In the genomic region with DNA sequence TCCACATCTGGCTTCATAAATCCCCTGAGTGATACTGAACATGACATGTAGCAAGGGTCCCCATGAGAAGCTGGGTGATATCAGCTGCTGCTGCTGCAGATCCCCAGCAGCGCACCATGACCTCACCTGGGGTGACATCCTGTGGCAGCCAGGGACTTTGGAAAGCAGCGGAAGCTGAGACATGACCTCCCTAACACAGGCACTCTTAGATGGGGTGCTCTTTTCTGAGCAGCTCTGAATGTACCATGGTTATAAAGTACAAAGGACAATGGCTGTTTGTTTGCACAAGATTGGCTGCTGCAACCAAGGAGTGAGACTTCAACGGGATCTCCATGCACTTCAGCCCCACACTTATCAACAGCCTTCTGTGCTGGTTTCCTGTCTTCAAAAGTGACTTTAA, we compare ENCODE assay signal across 1 cellular context.
TF ChIP-seq lines count a peak whose summit lies in the region.

No MANE protein-coding gene starts in this region.

TF ChIP-seq in HepG2, 621 proteins besides CTCF, POLR2A, EP300 and RAD21 (continued from another document and continues in another):
- TF ChIP-seq GMEB1 (CRISPR knock-in tag; IDR thresholded peaks at IDR 0.05; ENCODE audit: borderline replicate concordance): no peak
- TF ChIP-seq ATF4 (CRISPR knock-in tag; IDR thresholded peaks at IDR 0.05): peak in 1 of 2 experiments; percentile 63; a peak in 2 of 4 replicates
- no peak for TF ChIP-seq ZNF775 (CRISPR knock-in tag; IDR thresholded peaks at IDR 0.05; ENCODE audit: borderline replicate concordance)
- TF ChIP-seq SOX5 (CRISPR knock-in tag; IDR thresholded peaks at IDR 0.05; ENCODE audit: borderline replicate concordance): peak; percentile 91
- peak; percentile 80 for TF ChIP-seq ZNF644 (CRISPR knock-in tag; IDR thresholded peaks at IDR 0.05; ENCODE audit: low read depth)
- no peak for TF ChIP-seq HOXD1 (CRISPR knock-in tag; IDR thresholded peaks at IDR 0.05)
- peak; percentile 79 for TF ChIP-seq CEBPG (CRISPR knock-in tag; IDR thresholded peaks at IDR 0.05)
- TF ChIP-seq HOXA3 (CRISPR knock-in tag; IDR thresholded peaks at IDR 0.05): peak; percentile 80
- peak; percentile 53; the same call in 1 of the 2 replicates for TF ChIP-seq ZNF609 (CRISPR knock-in tag; IDR thresholded peaks at IDR 0.05; ENCODE audit: borderline replicate concordance)
- TF ChIP-seq, protein P1, sequence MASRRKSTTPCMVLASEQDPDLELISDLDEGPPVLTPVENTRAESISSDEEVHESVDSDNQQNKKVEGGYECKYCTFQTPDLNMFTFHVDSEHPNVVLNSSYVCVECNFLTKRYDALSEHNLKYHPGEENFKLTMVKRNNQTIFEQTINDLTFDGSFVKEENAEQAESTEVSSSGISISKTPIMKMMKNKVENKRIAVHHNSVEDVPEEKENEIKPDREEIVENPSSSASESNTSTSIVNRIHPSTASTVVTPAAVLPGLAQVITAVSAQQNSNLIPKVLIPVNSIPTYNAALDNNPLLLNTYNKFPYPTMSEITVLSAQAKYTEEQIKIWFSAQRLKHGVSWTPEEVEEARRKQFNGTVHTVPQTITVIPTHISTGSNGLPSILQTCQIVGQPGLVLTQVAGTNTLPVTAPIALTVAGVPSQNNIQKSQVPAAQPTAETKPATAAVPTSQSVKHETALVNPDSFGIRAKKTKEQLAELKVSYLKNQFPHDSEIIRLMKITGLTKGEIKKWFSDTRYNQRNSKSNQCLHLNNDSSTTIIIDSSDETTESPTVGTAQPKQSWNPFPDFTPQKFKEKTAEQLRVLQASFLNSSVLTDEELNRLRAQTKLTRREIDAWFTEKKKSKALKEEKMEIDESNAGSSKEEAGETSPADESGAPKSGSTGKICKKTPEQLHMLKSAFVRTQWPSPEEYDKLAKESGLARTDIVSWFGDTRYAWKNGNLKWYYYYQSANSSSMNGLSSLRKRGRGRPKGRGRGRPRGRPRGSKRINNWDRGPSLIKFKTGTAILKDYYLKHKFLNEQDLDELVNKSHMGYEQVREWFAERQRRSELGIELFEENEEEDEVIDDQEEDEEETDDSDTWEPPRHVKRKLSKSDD (CRISPR knock-in tag; IDR thresholded peaks at IDR 0.05; ENCODE audit: low read depth): 0 out of 2 replicates have a peak, but pooled peaks have one; percentile 28
- no peak for TF ChIP-seq ZNF570 (CRISPR knock-in tag; IDR thresholded peaks at IDR 0.05; ENCODE audit: borderline replicate concordance)
- TF ChIP-seq ZBTB43 (CRISPR knock-in tag; conservative IDR thresholded peaks at IDR 0.05): no peak
- peak; percentile 51 for TF ChIP-seq ZFP91 (CRISPR knock-in tag; IDR thresholded peaks at IDR 0.05; ENCODE audit: borderline replicate concordance)
- TF ChIP-seq CHD4 (IDR thresholded peaks at IDR 0.05; ENCODE audit: borderline replicate concordance, low read length): no peak
- no peak for TF ChIP-seq SCMH1 (CRISPR knock-in tag; IDR thresholded peaks at IDR 0.05; ENCODE audit: borderline replicate concordance)
- peak; percentile 97 for TF ChIP-seq SALL1 (CRISPR knock-in tag; IDR thresholded peaks at IDR 0.05)
- no peak for TF ChIP-seq ZMAT5 (CRISPR knock-in tag; IDR thresholded peaks at IDR 0.05; ENCODE audit: borderline replicate concordance, low read depth)
- TF ChIP-seq, protein P2, sequence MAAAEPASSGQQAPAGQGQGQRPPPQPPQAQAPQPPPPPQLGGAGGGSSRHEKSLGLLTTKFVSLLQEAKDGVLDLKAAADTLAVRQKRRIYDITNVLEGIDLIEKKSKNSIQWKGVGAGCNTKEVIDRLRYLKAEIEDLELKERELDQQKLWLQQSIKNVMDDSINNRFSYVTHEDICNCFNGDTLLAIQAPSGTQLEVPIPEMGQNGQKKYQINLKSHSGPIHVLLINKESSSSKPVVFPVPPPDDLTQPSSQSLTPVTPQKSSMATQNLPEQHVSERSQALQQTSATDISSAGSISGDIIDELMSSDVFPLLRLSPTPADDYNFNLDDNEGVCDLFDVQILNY (CRISPR knock-in tag; conservative IDR thresholded peaks at IDR 0.05): no peak
- TF ChIP-seq, protein P3, sequence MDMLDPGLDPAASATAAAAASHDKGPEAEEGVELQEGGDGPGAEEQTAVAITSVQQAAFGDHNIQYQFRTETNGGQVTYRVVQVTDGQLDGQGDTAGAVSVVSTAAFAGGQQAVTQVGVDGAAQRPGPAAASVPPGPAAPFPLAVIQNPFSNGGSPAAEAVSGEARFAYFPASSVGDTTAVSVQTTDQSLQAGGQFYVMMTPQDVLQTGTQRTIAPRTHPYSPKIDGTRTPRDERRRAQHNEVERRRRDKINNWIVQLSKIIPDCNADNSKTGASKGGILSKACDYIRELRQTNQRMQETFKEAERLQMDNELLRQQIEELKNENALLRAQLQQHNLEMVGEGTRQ (IDR thresholded peaks at IDR 0.05; ENCODE audit: low read depth, low read length): no peak
- TF ChIP-seq, protein P3 (CRISPR knock-in tag; IDR thresholded peaks at IDR 0.05; ENCODE audit: borderline replicate concordance): no peak
- TF ChIP-seq, protein P4, sequence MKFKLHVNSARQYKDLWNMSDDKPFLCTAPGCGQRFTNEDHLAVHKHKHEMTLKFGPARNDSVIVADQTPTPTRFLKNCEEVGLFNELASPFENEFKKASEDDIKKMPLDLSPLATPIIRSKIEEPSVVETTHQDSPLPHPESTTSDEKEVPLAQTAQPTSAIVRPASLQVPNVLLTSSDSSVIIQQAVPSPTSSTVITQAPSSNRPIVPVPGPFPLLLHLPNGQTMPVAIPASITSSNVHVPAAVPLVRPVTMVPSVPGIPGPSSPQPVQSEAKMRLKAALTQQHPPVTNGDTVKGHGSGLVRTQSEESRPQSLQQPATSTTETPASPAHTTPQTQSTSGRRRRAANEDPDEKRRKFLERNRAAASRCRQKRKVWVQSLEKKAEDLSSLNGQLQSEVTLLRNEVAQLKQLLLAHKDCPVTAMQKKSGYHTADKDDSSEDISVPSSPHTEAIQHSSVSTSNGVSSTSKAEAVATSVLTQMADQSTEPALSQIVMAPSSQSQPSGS (CRISPR knock-in tag; IDR thresholded peaks at IDR 0.05): peak; percentile 87
- no peak for TF ChIP-seq POLR2G (IDR thresholded peaks at IDR 0.05; ENCODE audit: low read depth, low read length)
- peak; percentile 96 for TF ChIP-seq HNF4A (CRISPR knock-in tag; IDR thresholded peaks at IDR 0.05)
- no peak for TF ChIP-seq MZF1 (CRISPR knock-in tag; IDR thresholded peaks at IDR 0.05; ENCODE audit: borderline replicate concordance)
- peak; percentile 89 for TF ChIP-seq HNF4G (IDR thresholded peaks at IDR 0.05; ENCODE audit: borderline replicate concordance, low read depth, low read length)
- peak; percentile 82; the same call in 1 of the 2 replicates for TF ChIP-seq HNF4G (CRISPR knock-in tag; IDR thresholded peaks at IDR 0.05; ENCODE audit: borderline replicate concordance, low read depth)
- TF ChIP-seq SOX13 (IDR thresholded peaks at IDR 0.05): peak; percentile 68
- peak in 1 of 2 experiments; percentile 95; a peak in 2 of 4 replicates for TF ChIP-seq SOX13 (CRISPR knock-in tag; conservative IDR thresholded peaks at IDR 0.05 in 1 of 2, IDR thresholded peaks at IDR 0.05 in 1 of 2)
- TF ChIP-seq ZFP36 (IDR thresholded peaks at IDR 0.05; ENCODE audit: borderline replicate concordance, low read depth, low read length, partially characterized antibody): no peak
- no peak for TF ChIP-seq ZBTB1 (CRISPR knock-in tag; IDR thresholded peaks at IDR 0.05; ENCODE audit: borderline replicate concordance)
- no peak for TF ChIP-seq ARID2 (CRISPR knock-in tag; IDR thresholded peaks at IDR 0.05; ENCODE audit: borderline replicate concordance)
- TF ChIP-seq MLLT10 (CRISPR knock-in tag; IDR thresholded peaks at IDR 0.05): no peak
- no peak for TF ChIP-seq ZNF772 (CRISPR knock-in tag; IDR thresholded peaks at IDR 0.05)
- peak; percentile 88 for TF ChIP-seq FOXO1 (CRISPR knock-in tag; IDR thresholded peaks at IDR 0.05)
- TF ChIP-seq ZNF296 (CRISPR knock-in tag; conservative IDR thresholded peaks at IDR 0.05): no peak
- no peak for TF ChIP-seq ZSCAN9 (CRISPR knock-in tag; IDR thresholded peaks at IDR 0.05; ENCODE audit: borderline replicate concordance)
- no peak for TF ChIP-seq ZNF230 (CRISPR knock-in tag; IDR thresholded peaks at IDR 0.05)
- TF ChIP-seq, protein P5, sequence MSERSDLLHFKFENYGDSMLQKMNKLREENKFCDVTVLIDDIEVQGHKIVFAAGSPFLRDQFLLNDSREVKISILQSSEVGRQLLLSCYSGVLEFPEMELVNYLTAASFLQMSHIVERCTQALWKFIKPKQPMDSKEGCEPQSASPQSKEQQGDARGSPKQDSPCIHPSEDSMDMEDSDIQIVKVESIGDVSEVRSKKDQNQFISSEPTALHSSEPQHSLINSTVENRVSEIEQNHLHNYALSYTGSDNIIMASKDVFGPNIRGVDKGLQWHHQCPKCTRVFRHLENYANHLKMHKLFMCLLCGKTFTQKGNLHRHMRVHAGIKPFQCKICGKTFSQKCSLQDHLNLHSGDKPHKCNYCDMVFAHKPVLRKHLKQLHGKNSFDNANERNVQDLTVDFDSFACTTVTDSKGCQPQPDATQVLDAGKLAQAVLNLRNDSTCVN (CRISPR knock-in tag; IDR thresholded peaks at IDR 0.05; ENCODE audit: borderline replicate concordance): 0 out of 2 replicates have a peak, but pooled peaks have one; percentile 19
